In genomic region chr12:105736498-105736897, GRCh38 we compare ENCODE assay signal across 24 cellular contexts.
DNase-seq lines count a peak whose midpoint lies in the region; ATAC-seq and TF ChIP-seq lines count a peak whose summit lies in the region.
"Had no signal": no experiment of that assay in that cellular context is flagged by ENCODE, and none has a peak within 500 bp of the region (broad histone marks: within the 10 kb centered on the region; RNA-seq: fewer than 3 reads in every experiment).

No MANE protein-coding gene starts in this region.

- H3F3A ChIP-seq in GM23338 (replicated peaks; ENCODE audit: low read depth): no peaks in the 10 kb centered on the region

- H3K27me3 ChIP-seq in GM23338 (ENCODE audit: insufficient read depth) (no peaks in the 10 kb centered on the region), mesendoderm (ENCODE audit: insufficient read depth, low read length, poor library complexity) (no peaks in the 10 kb centered on the region)
- H3K27me3 ChIP-seq: SJCRH30 had no signal

- DNase-seq in GM23338 (ENCODE audit: low spot score) (no peak), NCI-H146 treated with DMSO at 0.1 percent for 48 hours (lab: John Stamatoyannopoulos, UW; ENCODE audit: unreplicated experiment) (peak; percentile 45), WTC11 (ENCODE audit: low spot score) (no peak), mesendoderm (peak; percentile 94)
- no peak for DNase-seq in stimulated activated CD4-positive, alpha-beta T cell treated with anti-CD3 and anti-CD28 coated beads, Interleukin-2, amount 100 ng/mL, for 48 hours
- DNase-seq: C1 segment of cervical spinal cord; CD4-positive, alpha-beta memory T cell; HCEC 1CT; Karpas-422; NCI-H1092; NCI-H1436 treated with DMSO at 0.1 percent for 48 hours; NCI-H2029; NCI-H2227 treated with DMSO at 0.1 percent for 48 hours; NCI-H774; PC-9; SJCRH30; T-helper 17 cell had no signal

- no peak overlapping the region for H4K5ac ChIP-seq in mesendoderm (ENCODE audit: low read length)

- no peaks in the 10 kb centered on the region for H3K36me3 ChIP-seq in GM23338 (ENCODE audit: insufficient read depth)
- H3K36me3 ChIP-seq in mesendoderm (ENCODE audit: control insufficient read depth, insufficient read depth, low read length): no peaks in the 10 kb centered on the region
- H3K36me3 ChIP-seq: SJCRH30 had no signal

- H3K27ac ChIP-seq in GM23338 (ENCODE audit: low read depth) (no peak overlapping the region), mesendoderm (ENCODE audit: low read depth, low read length) (no peak overlapping the region)
- H3K27ac ChIP-seq: A549, PC-9, SJCRH30 had no signal

- H3K4me3 ChIP-seq in GM23338: no peak overlapping the region
- H3K4me3 ChIP-seq in mesendoderm (ENCODE audit: low read length): no peak overlapping the region
- H3K4me3 ChIP-seq: A549, PC-9, SJCRH30 had no signal

- peak; percentile 63 for ATAC-seq in GM23338
- ATAC-seq in WTC11: peak; percentile 45; the same call in 1 of the 2 replicates
- no peak for ATAC-seq in HG03439 (IDR thresholded peaks at IDR 0.05; ENCODE audit: unreplicated experiment)
- no peak for ATAC-seq in GM18498 (IDR thresholded peaks at IDR 0.05; ENCODE audit: unreplicated experiment)
- no peak for ATAC-seq in GM19467 (IDR thresholded peaks at IDR 0.05; ENCODE audit: unreplicated experiment)
- ATAC-seq: A549, HepG2, Right ventricle myocardium inferior, SK-N-SH treated with all-trans-retinoic acid at 6 μM for 48 hours, T-helper 17 cell had no signal

- no peak overlapping the region for H3K4me3 Mint-ChIP-seq in GM23338
- no peak overlapping the region for H3K4me3 Mint-ChIP-seq in WTC11
- H3K4me3 Mint-ChIP-seq: CD4-positive, alpha-beta memory T cell; T-helper 17 cell had no signal

- no peaks in the 10 kb centered on the region for H3K36me3 Mint-ChIP-seq in GM23338 (ENCODE audit: low read depth)
- no peaks in the 10 kb centered on the region for H3K36me3 Mint-ChIP-seq in WTC11
- H3K36me3 Mint-ChIP-seq: CD4-positive, alpha-beta memory T cell had no signal

- H2BK120ac ChIP-seq in mesendoderm (ENCODE audit: low read depth, low read length): no peak overlapping the region

- no peak overlapping the region for H3K4ac ChIP-seq in mesendoderm (ENCODE audit: low read depth, low read length)

- H3K23ac ChIP-seq in mesendoderm (ENCODE audit: low read length): no peak overlapping the region

- CTCF ChIA-PET in WTC11 (lab: Charles Lee): no interaction called here

- H3K4me1 Mint-ChIP-seq in GM23338 (peaks cover 21% of the 10 kb centered on the region), WTC11 (peaks cover 29% of the 10 kb centered on the region; the same call in 1 of the 2 replicates)
- H3K4me1 Mint-ChIP-seq: CD4-positive, alpha-beta memory T cell; T-helper 17 cell had no signal

- no peak for TF ChIP-seq CTCF in GM23338 (conservative IDR thresholded peaks at IDR 0.05; ENCODE audit: low read depth in 2 of 2)
- TF ChIP-seq CTCF in WTC11 (IDR thresholded peaks at IDR 0.05): no peak

- no peaks in the 10 kb centered on the region for H3K79me1 ChIP-seq in mesendoderm (ENCODE audit: low read length)

- no peaks in the 10 kb centered on the region for H3K79me2 ChIP-seq in GM23338 (replicated peaks; ENCODE audit: insufficient read depth)
- no peaks in the 10 kb centered on the region for H3K79me2 ChIP-seq in mesendoderm (ENCODE audit: control insufficient read depth, insufficient read depth, low read length)

- H3K9me3 Mint-ChIP-seq in GM23338: no peaks in the 10 kb centered on the region
- H3K9me3 Mint-ChIP-seq in WTC11: no peaks in the 10 kb centered on the region

- H3K18ac ChIP-seq in mesendoderm (ENCODE audit: low read length): peak overlapping the region; percentile 72

- no peak overlapping the region for H3K4me2 ChIP-seq in GM23338
- H3K4me2 ChIP-seq in mesendoderm (ENCODE audit: low read length): no peak overlapping the region
- H3K4me2 ChIP-seq: A549, PC-9 had no signal

- no peak overlapping the region for H2AFZ ChIP-seq in GM23338
- H2AFZ ChIP-seq: PC-9 had no signal

- peaks cover 24% of the 10 kb centered on the region for H3K4me1 ChIP-seq in GM23338 (ENCODE audit: insufficient read depth)
- peaks cover 11% of the 10 kb centered on the region for H3K4me1 ChIP-seq in mesendoderm (ENCODE audit: control insufficient read depth, low read depth, low read length)
- H3K4me1 ChIP-seq: A549, SJCRH30 had no signal

- WGBS in mesendoderm (ENCODE audit: extremely low coverage, insufficient coverage, low lambda C conversion rate): no CpG with 5 or more reads among the region's 5 CpGs

- H3K9me2 ChIP-seq in GM23338 (ENCODE audit: insufficient read depth): peaks cover 4% of the 10 kb centered on the region; the same call in 1 of the 2 replicates

- H3K27me3 Mint-ChIP-seq in GM23338 (ENCODE audit: insufficient read depth, low read depth, poor library complexity) (no peaks in the 10 kb centered on the region), WTC11 (ENCODE audit: low read depth) (peaks cover 15% of the 10 kb centered on the region)

- H3K27ac Mint-ChIP-seq in GM23338: no peak overlapping the region
- H3K27ac Mint-ChIP-seq in WTC11: no peak overlapping the region
- H3K27ac Mint-ChIP-seq: CD4-positive, alpha-beta memory T cell; T-helper 17 cell had no signal

- no peak overlapping the region for H3K9ac ChIP-seq in mesendoderm (ENCODE audit: low read length)

- no peak overlapping the region for H4K8ac ChIP-seq in mesendoderm (ENCODE audit: low read depth, low read length)

- no peak overlapping the region for H2BK5ac ChIP-seq in mesendoderm (ENCODE audit: low read length)

- no peaks in the 10 kb centered on the region for H4K20me1 ChIP-seq in GM23338 (replicated peaks; ENCODE audit: insufficient read depth)

- H3K56ac ChIP-seq in mesendoderm (ENCODE audit: low read length): no peak overlapping the region

- H2AK5ac ChIP-seq in mesendoderm (ENCODE audit: low read length): no peak overlapping the region

- H2BK15ac ChIP-seq in mesendoderm (replicated peaks; ENCODE audit: low read depth): no peak overlapping the region

- POLR2A ChIA-PET in WTC11 (lab: Charles Lee): interaction anchor here (1.2 kb wide), 1 partner anchor 11 kb away, joined by 3 read pairs; no protein-coding TSS in a partner anchor

TF ChIP-seq in GM23338, 12 proteins besides CTCF, POLR2A, EP300 and RAD21 (continues in another document):
- TF ChIP-seq ZNF331 (CRISPR knock-in tag; IDR thresholded peaks at IDR 0.05; ENCODE audit: low read depth): no peak
- no peak for TF ChIP-seq CREB1 (CRISPR knock-in tag; IDR thresholded peaks at IDR 0.05; ENCODE audit: low read depth)

TF ChIP-seq in WTC11, 78 proteins besides CTCF, POLR2A, EP300 and RAD21:
- TF ChIP-seq ZNF423 (CRISPR knock-in tag; IDR thresholded peaks at IDR 0.05) (peak; percentile 52), TEAD4 (CRISPR knock-in tag; IDR thresholded peaks at IDR 0.05) (no peak)

Comparison
In these comparisons a context has a peak if more than half of its experiments do, and no peak if none do; other contexts are left out.
1. ATAC-seq: peak in GM23338 (single experiment) and WTC11 (single experiment); none in HG03439 (single experiment), GM18498 (single experiment) and GM19467 (single experiment).
2. DNase-seq: peak in NCI-H146 treated with DMSO at 0.1 percent for 48 hours (single experiment) and mesendoderm (single experiment); none in GM23338 (single experiment), WTC11 (single experiment) and stimulated activated CD4-positive, alpha-beta T cell treated with anti-CD3 and anti-CD28 coated beads, Interleukin-2, amount 100 ng/mL, for 48 hours (0 of 2).